Comparison of ENCODE assay signal across 8 cellular contexts in the genomic region with DNA sequence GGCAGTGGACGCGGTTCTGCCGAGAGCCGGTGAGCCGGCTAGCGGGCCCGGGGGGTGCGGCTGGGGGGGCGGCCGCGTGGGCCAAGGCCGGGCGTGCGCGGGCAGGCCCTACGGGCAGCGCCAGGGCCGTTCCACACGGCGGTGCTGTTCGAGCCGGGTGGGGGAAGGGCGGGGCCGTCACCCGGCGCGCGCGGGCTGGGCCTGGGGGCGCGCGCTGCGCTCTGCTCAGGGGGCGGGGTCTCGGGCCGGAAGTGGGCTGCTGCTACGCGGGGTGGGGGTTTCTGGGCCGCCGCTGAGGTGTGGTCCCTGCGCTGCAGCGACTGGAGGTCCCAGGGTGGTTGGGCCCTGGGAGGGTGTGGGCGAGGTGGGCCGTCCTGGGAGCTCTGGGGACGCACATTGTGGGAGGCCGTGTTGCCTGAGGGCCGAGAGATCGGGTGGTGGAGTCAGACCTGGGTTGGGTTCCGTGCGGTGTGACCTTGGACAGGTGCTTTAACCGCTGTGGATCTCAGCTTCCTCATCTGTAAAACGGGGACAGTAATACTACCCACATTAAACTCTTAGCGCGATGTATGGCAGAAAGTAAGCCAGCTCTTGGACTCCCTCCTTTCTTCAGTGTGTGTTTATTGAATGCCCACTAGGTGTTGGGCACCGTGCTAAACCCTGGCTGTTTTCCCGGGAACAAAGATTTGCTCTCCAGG. TPM values are rescaled to one million over a fixed set of nuclear protein-coding genes. Genes with fewer than 3 reads are reported as not detected.
DNase-seq lines count a peak whose midpoint lies in the region; ATAC-seq lines count a peak whose summit lies in the region.

No MANE protein-coding gene starts in this region.

- H2BK5ac ChIP-seq in mesenchymal stem cell (ENCODE audit: low read depth, low read length, poor library complexity, severe bottlenecking) = peak overlapping the region; percentile 68

- peak overlapping the region in 1 of 2 experiments; percentile 91 for H3K14ac ChIP-seq in mesenchymal stem cell (ENCODE audit: low read length in 2 of 2)

- DNase-seq in activated CD8-positive, alpha-beta memory T cell treated with anti-CD3 and anti-CD28 coated beads for 1 hour (ENCODE audit: extremely low read depth in 1 of 2, low read depth in 1 of 2) = peak; percentile 26 to 80
- no peak for DNase-seq in activated CD8-positive, alpha-beta memory T cell treated with anti-CD3 and anti-CD28 coated beads for 24 hours
- DNase-seq in NCI-H146 treated with DMSO at 0.1 percent for 48 hours (lab: John Stamatoyannopoulos, UW; ENCODE audit: unreplicated experiment) (peak; percentile 85), mesenchymal stem cell (peak; percentile 62)
- DNase-seq in stimulated activated CD8-positive, alpha-beta memory T cell treated with anti-CD3 and anti-CD28 coated beads, Interleukin-15, amount 100 ng/mL, for 24 hours (ENCODE audit: low read depth) = peak; percentile 82

- H3K18ac ChIP-seq in mesenchymal stem cell (ENCODE audit: low read depth in 1 of 2, low read length in 2 of 2) = peak overlapping the region; percentile 95 to 100

- peaks cover 17% of the 10 kb centered on the region for H3K36me3 Mint-ChIP-seq in dendritic cell treated with granulocyte-macrophage colony-stimulating factor and Interleukin-4, amounts not matched to agents 40 ng/mL and 50 ng/mL, for 4 days (ENCODE audit: low read depth)

- peak overlapping the region; percentile 99 for H3K4me3 ChIP-seq in mesenchymal stem cell (ENCODE audit: insufficient read depth in 1 of 2, low read depth in 1 of 2, low read length in 2 of 2)

- H3K4me3 Mint-ChIP-seq in dendritic cell treated with granulocyte-macrophage colony-stimulating factor and Interleukin-4, amounts not matched to agents 40 ng/mL and 50 ng/mL, for 4 days = peak overlapping the region; percentile 87

- WGBS in mesenchymal stem cell = 1% methylated on average over 41 of the region's 56 CpGs

- peak overlapping the region; percentile 88 for H2AFZ ChIP-seq in mesenchymal stem cell (ENCODE audit: low read depth, low read length)

- H4K8ac ChIP-seq in mesenchymal stem cell (ENCODE audit: low read length) = peak overlapping the region; percentile 95

- H3K9me3 ChIP-seq in mesenchymal stem cell (ENCODE audit: control insufficient read depth, low read length) = no peaks in the 10 kb centered on the region

- H3K27ac ChIP-seq in mesenchymal stem cell (ENCODE audit: low read length, poor library complexity, severe bottlenecking) = peak overlapping the region; percentile 55

- no peak overlapping the region for H2AK5ac ChIP-seq in mesenchymal stem cell (ENCODE audit: low read length, severe bottlenecking)

- peak overlapping the region; percentile 96 for H4K91ac ChIP-seq in mesenchymal stem cell (ENCODE audit: low read length)

- peaks cover 16% of the 10 kb centered on the region for H3K4me1 ChIP-seq in mesenchymal stem cell (ENCODE audit: control insufficient read depth, insufficient read depth, low read depth, low read length)

- H2BK15ac ChIP-seq in mesenchymal stem cell (ENCODE audit: low read depth, poor library complexity, severe bottlenecking) = peak overlapping the region; percentile 98

- no peaks in the 10 kb centered on the region for H3K79me1 ChIP-seq in mesenchymal stem cell (replicated peaks; ENCODE audit: low read length, poor library complexity, severe bottlenecking)

- peak overlapping the region; percentile 90 for H3K27ac Mint-ChIP-seq in dendritic cell treated with granulocyte-macrophage colony-stimulating factor and Interleukin-4, amounts not matched to agents 40 ng/mL and 50 ng/mL, for 4 days

- H3K27me3 ChIP-seq in mesenchymal stem cell (ENCODE audit: control insufficient read depth in 1 of 2, insufficient read depth in 1 of 2, low read length in 2 of 2) = no peaks in the 10 kb centered on the region

- peak overlapping the region; percentile 29 to 93 for H3K4ac ChIP-seq in mesenchymal stem cell (ENCODE audit: low read depth in 1 of 2, low read length in 2 of 2)

- peaks cover 40% of the 10 kb centered on the region for H3K4me1 Mint-ChIP-seq in dendritic cell treated with granulocyte-macrophage colony-stimulating factor and Interleukin-4, amounts not matched to agents 40 ng/mL and 50 ng/mL, for 4 days (ENCODE audit: low read depth)

- H3K9ac ChIP-seq in mesenchymal stem cell (ENCODE audit: low read length) = peak overlapping the region; percentile 96

- no peaks in the 10 kb centered on the region for H3K36me3 ChIP-seq in mesenchymal stem cell (ENCODE audit: control insufficient read depth in 1 of 2, insufficient read depth in 2 of 2, low read depth in 1 of 2, low read length in 2 of 2)

- H3K23ac ChIP-seq in mesenchymal stem cell (ENCODE audit: low read length in 2 of 2) = no peak overlapping the region

- ATAC-seq in HG02840 (IDR thresholded peaks at IDR 0.05; ENCODE audit: low FRiP score, unreplicated experiment) = peak; percentile 46
- peak; percentile 79 to 80 for ATAC-seq in activated CD4-positive, CD25-positive, alpha-beta regulatory T cell treated with anti-CD3 and anti-CD28 coated beads, Interleukin-2, amount 50 U/mL, for 24 hours

- H3K4me2 ChIP-seq in mesenchymal stem cell (ENCODE audit: low read length, poor library complexity, severe bottlenecking) = peak overlapping the region; percentile 84

- no peaks in the 10 kb centered on the region for H3K9me3 Mint-ChIP-seq in dendritic cell treated with granulocyte-macrophage colony-stimulating factor and Interleukin-4, amounts not matched to agents 40 ng/mL and 50 ng/mL, for 4 days

- intact Hi-C loops in dendritic cell treated with granulocyte-macrophage colony-stimulating factor and Interleukin-4, amounts not matched to agents 40 ng/mL and 50 ng/mL, for 4 days (cut with micrococcal nuclease) = loop anchor here (1.0 kb wide), 1 partner anchor 10 kb away; no protein-coding TSS in a partner anchor

- H2BK12ac ChIP-seq in mesenchymal stem cell (ENCODE audit: low read length in 2 of 2) = peak overlapping the region in 1 of 2 experiments; percentile 50

- peak overlapping the region; percentile 64 for H2BK120ac ChIP-seq in mesenchymal stem cell (ENCODE audit: low read depth, low read length)

- no peaks in the 10 kb centered on the region for H3K27me3 Mint-ChIP-seq in dendritic cell treated with granulocyte-macrophage colony-stimulating factor and Interleukin-4, amounts not matched to agents 40 ng/mL and 50 ng/mL, for 4 days

RNA-seq across cellular contexts. Expression of a gene that starts 0.4 kb away (rescaled TPM):
- 75.9 TPM for polyA plus RNA-seq in mesenchymal stem cell (2013, experiment 1 of 2)
- polyA plus RNA-seq in mesenchymal stem cell (2013, experiment 2 of 2) = 76.3 TPM

RNA-seq across cellular contexts. Expression of a gene that starts 38.6 kb away (rescaled TPM):
- not detected for polyA plus RNA-seq in mesenchymal stem cell (2013, experiment 1 of 2)
- polyA plus RNA-seq in mesenchymal stem cell (2013, experiment 2 of 2) = 0.04 TPM

RNA-seq across cellular contexts. Expression of a gene that starts 58.0 kb away (rescaled TPM):
- 3.1 TPM for polyA plus RNA-seq in mesenchymal stem cell (2013, experiment 1 of 2)
- 2.9 TPM for polyA plus RNA-seq in mesenchymal stem cell (2013, experiment 2 of 2)
